Comparison of ENCODE assay signal across 15 cellular contexts in genomic region chr11:131537196-131537595, GRCh38.
DNase-seq lines count a peak whose midpoint lies in the region; ATAC-seq and TF ChIP-seq lines count a peak whose summit lies in the region.
"Had no signal": no experiment of that assay in that cellular context is flagged by ENCODE, and none has a peak within 500 bp of the region (broad histone marks: within the 10 kb centered on the region; RNA-seq: fewer than 3 reads in every experiment).

No MANE protein-coding gene starts in this region.

- peaks cover 2% of the 10 kb centered on the region for H3K36me3 Mint-ChIP-seq in neural crest cell (ENCODE audit: low read depth)
- H3K36me3 Mint-ChIP-seq: CD4-positive, CD25-positive, alpha-beta regulatory T cell; T-cell had no signal

- peaks cover 41% of the 10 kb centered on the region for H3K4me1 Mint-ChIP-seq in neural crest cell
- H3K4me1 Mint-ChIP-seq: CD4-positive, CD25-positive, alpha-beta regulatory T cell; T-cell had no signal

- H3K4me3 Mint-ChIP-seq in neural crest cell = no peak overlapping the region
- H3K4me3 Mint-ChIP-seq: CD4-positive, CD25-positive, alpha-beta regulatory T cell; T-cell had no signal

- H2AFZ ChIP-seq in MM.1S (ENCODE audit: low read length) = no peak overlapping the region

- no peaks in the 10 kb centered on the region for H3K4me1 ChIP-seq in MM.1S (ENCODE audit: low read length)
- H3K4me1 ChIP-seq: SJSA1 had no signal

- H3F3A ChIP-seq in MM.1S (ENCODE audit: insufficient read depth, low read length) = no peaks in the 10 kb centered on the region

- H4K20me1 ChIP-seq in MM.1S (ENCODE audit: insufficient read depth, low read length) = no peaks in the 10 kb centered on the region

- TF ChIP-seq CTCF in MM.1S (IDR thresholded peaks at IDR 0.05; ENCODE audit: low read length) (no peak), WERI-Rb-1 (IDR thresholded peaks at IDR 0.05; ENCODE audit: low read depth, low read length) (no peak), neural crest cell (conservative IDR thresholded peaks at IDR 0.05) (no peak)

- H3K27me3 ChIP-seq in MM.1S (replicated peaks; ENCODE audit: insufficient read depth, low read length) (no peaks in the 10 kb centered on the region), WERI-Rb-1 (ENCODE audit: insufficient read depth, low read depth, severe bottlenecking) (no peaks in the 10 kb centered on the region)
- H3K27me3 ChIP-seq: SJSA1 had no signal

- no peak overlapping the region for H3K9ac ChIP-seq in MM.1S (ENCODE audit: low read length)

- no peaks in the 10 kb centered on the region for H3K9me2 ChIP-seq in MM.1S (replicated peaks; ENCODE audit: insufficient read depth, low read length)

- H3K27me3 Mint-ChIP-seq in neural crest cell (ENCODE audit: low read depth) = peaks cover 6% of the 10 kb centered on the region
- H3K27me3 Mint-ChIP-seq: CD4-positive, CD25-positive, alpha-beta regulatory T cell had no signal

- H3K36me3 ChIP-seq in MM.1S (replicated peaks; ENCODE audit: insufficient read depth, low read length) (no peaks in the 10 kb centered on the region), WERI-Rb-1 (no peaks in the 10 kb centered on the region)
- H3K36me3 ChIP-seq: SJSA1 had no signal

- H3K9me3 ChIP-seq in MM.1S (replicated peaks; ENCODE audit: insufficient read depth, low read length) (no peaks in the 10 kb centered on the region), WERI-Rb-1 (ENCODE audit: severe bottlenecking) (peaks cover 2% of the 10 kb centered on the region)
- H3K9me3 ChIP-seq: SJSA1 had no signal

- H3K4me3 ChIP-seq in MM.1S (ENCODE audit: low read length) = no peak overlapping the region
- H3K4me3 ChIP-seq in WERI-Rb-1 (ENCODE audit: low read depth, low read length) = no peak overlapping the region
- H3K4me3 ChIP-seq: SJSA1 had no signal

- no peak overlapping the region for H3K4me2 ChIP-seq in MM.1S (ENCODE audit: low read depth, low read length)

- peak overlapping the region; percentile 28 for H3K27ac Mint-ChIP-seq in neural crest cell (ENCODE audit: unreplicated experiment)
- H3K27ac Mint-ChIP-seq: CD4-positive, CD25-positive, alpha-beta regulatory T cell; T-cell had no signal

- no peaks in the 10 kb centered on the region for H3K79me2 ChIP-seq in MM.1S (ENCODE audit: low read length)

- peak; percentile 16 for DNase-seq in COR-L47 (lab: John Stamatoyannopoulos, UW)
- DNase-seq in MM.1S = peak; percentile 33
- DNase-seq in WERI-Rb-1 = peak; percentile 30
- DNase-seq in neural crest cell (ENCODE audit: low read depth, low spot score) = no peak
- no peak for DNase-seq in SHP77 treated with DMSO at 0.1 percent for 48 hours (lab: John Stamatoyannopoulos, UW)
- DNase-seq in NCI-H2227 treated with DMSO at 0.1 percent for 48 hours (lab: John Stamatoyannopoulos, UW) = no peak
- DNase-seq: AML-193; CD4-positive, CD25-positive, alpha-beta regulatory T cell; NCI-H1436 treated with DMSO at 0.1 percent for 48 hours; NCI-H2081 treated with DMSO at 0.1 percent for 48 hours; NCI-H446; T-cell had no signal

- ATAC-seq in HG03196 (IDR thresholded peaks at IDR 0.05; ENCODE audit: unreplicated experiment) = no peak

- H3K9me3 Mint-ChIP-seq in neural crest cell = peaks cover 12% of the 10 kb centered on the region

- no peak overlapping the region for H3K27ac ChIP-seq in MM.1S (ENCODE audit: low read length)
- H3K27ac ChIP-seq in WERI-Rb-1 = no peak overlapping the region
- H3K27ac ChIP-seq: RWPE1, SJSA1 had no signal

Comparison
In these comparisons a context has a peak if more than half of its experiments do, and no peak if none do; other contexts are left out.
1. DNase-seq: peak in COR-L47 (single experiment), MM.1S (single experiment) and WERI-Rb-1 (single experiment); none in neural crest cell (single experiment), SHP77 treated with DMSO at 0.1 percent for 48 hours (single experiment) and NCI-H2227 treated with DMSO at 0.1 percent for 48 hours (single experiment).